ENCODE assay signal across 8 cellular contexts in genomic region chr16:56657555-56658430, GRCh38. TPM values are rescaled to one million over a fixed set of nuclear protein-coding genes. Genes with fewer than 3 reads are reported as not detected.
A peak's percentile ranks its signal among the peaks of the same experiment; 100 is the strongest.
DNase-seq lines count a peak whose midpoint lies in the region; ATAC-seq, FAIRE-seq and TF ChIP-seq lines count a peak whose summit lies in the region.

Gene MT1F (plus strand): TSS chr16:56657959. CDS start chr16:56658059, 100 bp downstream.

- TF ChIP-seq EP300 in stomach (IDR thresholded peaks at IDR 0.05), result no peak

- H3K23ac ChIP-seq in neuronal stem cell (ENCODE audit: low read depth, low read length, poor library complexity), result no peak within 1 kb of the TSS

- H3K27ac ChIP-seq in foreskin keratinocyte, result no peak within 1 kb of the TSS
- H3K27ac ChIP-seq in neuronal stem cell (replicated peaks; ENCODE audit: low read length), result no peak within 1 kb of the TSS
- peak within 1 kb of the TSS; percentile 77 to 88 (median 86) for H3K27ac ChIP-seq in stomach

- WGBS in neuronal stem cell (ENCODE audit: extremely low coverage in 2 of 2, insufficient read length in 2 of 2, insufficient replicate concordance in 1 of 2), 2 donors, result no CpG with 5 or more reads among the region's 48 CpGs
- WGBS in stomach, 5 donors, result 1 to 2% (median 2%) methylated on average over 21 to 48 of the region's 48 CpGs

- H3K14ac ChIP-seq in neuronal stem cell (ENCODE audit: low read length), result no peak within 1 kb of the TSS

- no peaks in the 10 kb centered on the region for H3K79me1 ChIP-seq in neuronal stem cell (ENCODE audit: low read depth, low read length)

- no peak for DNase-seq in BJ (ENCODE audit: low read depth)
- DNase-seq in RCC 7860 (ENCODE audit: low spot score), result peak; percentile 50
- peak; percentile 58 for DNase-seq in activated gamma-delta T cell (lab: John Stamatoyannopoulos, UW)
- peak; percentile 39 to 65 for DNase-seq in foreskin keratinocyte
- peak; percentile 43 for DNase-seq in neuronal stem cell (ENCODE audit: low spot score)
- peak; percentile 98 for DNase-seq in stomach
- no peak for DNase-seq in GM20000 (ENCODE audit: low spot score)

- H2AK5ac ChIP-seq in neuronal stem cell (ENCODE audit: low read depth, low read length), result no peak within 1 kb of the TSS

- no peak within 1 kb of the TSS for H2BK120ac ChIP-seq in neuronal stem cell (ENCODE audit: low read depth, low read length)

- TF ChIP-seq CTCF in BJ (IDR thresholded peaks at IDR 0.05; ENCODE audit: insufficient read depth, low read depth, low read length) (no peak), foreskin keratinocyte (conservative IDR thresholded peaks at IDR 0.05) (peak; percentile 30), stomach (IDR thresholded peaks at IDR 0.05) (no peak), GM20000 (IDR thresholded peaks at IDR 0.05; ENCODE audit: extremely low read depth, missing control alignments) (no peak)

- H3K27me3 ChIP-seq in BJ (ENCODE audit: control insufficient read depth, insufficient read depth, low read length), result peaks cover 23% of the 10 kb centered on the region
- H3K27me3 ChIP-seq in foreskin keratinocyte, result peaks cover 11% of the 10 kb centered on the region
- peaks cover 16 to 92% (median 62%) of the 10 kb centered on the region in 3 experiments for H3K27me3 ChIP-seq in neuronal stem cell (ENCODE audit: control insufficient read depth in 3 of 3, insufficient read depth in 3 of 3, low read depth in 1 of 3, low read length in 3 of 3)
- H3K27me3 ChIP-seq in stomach, result peaks cover 0 to 44% (median 3%) of the 10 kb centered on the region in 3 donors

- peak within 1 kb of the TSS; percentile 64 for H3K4me2 ChIP-seq in neuronal stem cell (ENCODE audit: insufficient read depth, low read length, poor library complexity, severe bottlenecking)

- intact Hi-C loops in stomach (cut with DNase I; ENCODE audit: low total_unique reads), result no loop called here

- no peak for FAIRE-seq in RCC 7860 (lab: Jason Lieb, UNC)

- no peak within 1 kb of the TSS for H4K8ac ChIP-seq in neuronal stem cell (ENCODE audit: low read depth, low read length)

- peaks cover 8% of the 10 kb centered on the region for H3K4me1 ChIP-seq in foreskin keratinocyte
- peaks cover 0 to 8% of the 10 kb centered on the region in 2 donors for H3K4me1 ChIP-seq in neuronal stem cell (ENCODE audit: control insufficient read depth in 2 of 2, insufficient read depth in 1 of 2, low read depth in 1 of 2, low read length in 2 of 2)
- H3K4me1 ChIP-seq in stomach, result peaks cover 9 to 26% (median 21%) of the 10 kb centered on the region in 4 donors

- no peak within 1 kb of the TSS for H2BK5ac ChIP-seq in neuronal stem cell (ENCODE audit: low read length)

- POLR2A ChIA-PET in BJ (lab: Charles Lee), result interaction anchor here (0.6 kb wide), 2 partner anchors 11 to 50 kb away, joined by 4 to 16 read pairs; no protein-coding TSS in a partner anchor

- H2AFZ ChIP-seq in neuronal stem cell (ENCODE audit: low read length), result peak within 1 kb of the TSS; percentile 85

- H3K9me3 ChIP-seq in neuronal stem cell (replicated peaks in 1 of 2; ENCODE audit: control insufficient read depth in 2 of 2, insufficient read depth in 1 of 2, low read depth in 1 of 2, low read length in 2 of 2) (peaks cover 0 to 2% of the 10 kb centered on the region in 2 donors), stomach (no peaks in the 10 kb centered on the region)

- no peaks in the 10 kb centered on the region for H3K36me3 ChIP-seq in BJ (ENCODE audit: control insufficient read depth, insufficient read depth, low read length)
- no peaks in the 10 kb centered on the region for H3K36me3 ChIP-seq in neuronal stem cell (replicated peaks in 1 of 2; ENCODE audit: control insufficient read depth in 2 of 2, insufficient read depth in 2 of 2, low read length in 2 of 2)
- no peaks in the 10 kb centered on the region for H3K36me3 ChIP-seq in stomach

- no peak within 1 kb of the TSS for H4K91ac ChIP-seq in neuronal stem cell (ENCODE audit: low read depth, low read length, poor library complexity)

- H3K4ac ChIP-seq in neuronal stem cell (ENCODE audit: low read length), result no peak within 1 kb of the TSS

- H3K18ac ChIP-seq in neuronal stem cell (ENCODE audit: low read length), result peak within 1 kb of the TSS; percentile 40

- CTCF ChIA-PET in BJ (lab: Yijun Ruan, JAX), result no interaction called here

- peak; percentile 38 for ATAC-seq in HG02798 (IDR thresholded peaks at IDR 0.05; ENCODE audit: poor library complexity, unreplicated experiment)
- peak; percentile 92 for ATAC-seq in foreskin keratinocyte

- no peak within 1 kb of the TSS for H2BK12ac ChIP-seq in neuronal stem cell (ENCODE audit: low read length)

- peak within 1 kb of the TSS; percentile 40 for H3K4me3 ChIP-seq in BJ (ENCODE audit: low read depth, low read length)
- H3K4me3 ChIP-seq in neuronal stem cell (ENCODE audit: low read length in 2 of 2), result peak within 1 kb of the TSS; percentile 35 to 67
- peak within 1 kb of the TSS; percentile 51 to 71 (median 58) for H3K4me3 ChIP-seq in stomach

- no peak within 1 kb of the TSS for H3K9ac ChIP-seq in neuronal stem cell (ENCODE audit: low read depth, low read length, poor library complexity)

- no peak within 1 kb of the TSS for H2BK15ac ChIP-seq in neuronal stem cell (ENCODE audit: low read length)

- TF ChIP-seq POLR2A in stomach (IDR thresholded peaks at IDR 0.05), result no peak

RNA-seq across cellular contexts. Expression of gene MT1F, which starts in this region (rescaled TPM):
- polyA plus RNA-seq in BJ (2011; rRNA removed), result 7.8 and 11.3 TPM in 2 replicates
- 10.8 and 11.2 TPM in 2 replicates for polyA minus RNA-seq in BJ (2011; rRNA and poly(A)+ RNA removed)
- total RNA-seq in foreskin keratinocyte, result 4.9 and 5.2 TPM in 2 replicates
- 5.1 and 8.7 TPM in 2 replicates for polyA plus RNA-seq in foreskin keratinocyte
- 1.9 TPM for polyA plus RNA-seq in neuronal stem cell (2013, experiment 1 of 2)
- 2.0 TPM for polyA plus RNA-seq in neuronal stem cell (2013, experiment 2 of 2)
- total RNA-seq in stomach, result 10 to 100 TPM in 2 of 5 donors, 1 to 10 TPM in 1, not detected in 2; 7.5 to 73.3 (median 13.3) TPM
- 100 to 1,000 TPM in 2 of 3 donors, 10 to 100 TPM in 1; 87.0 to 225 (median 161) TPM for polyA plus RNA-seq in stomach

Comparison
In these comparisons a context has a peak if more than half of its experiments do, and no peak if none do; other contexts are left out.
1. DNase-seq: peak in RCC 7860 (single experiment), activated gamma-delta T cell (single experiment), foreskin keratinocyte (2 of 2), neuronal stem cell (single experiment) and stomach (single experiment); none in BJ (single experiment) and GM20000 (single experiment).
2. H3K27ac ChIP-seq: peak in stomach (5 of 5); none in foreskin keratinocyte (single experiment) and neuronal stem cell (single experiment).
3. Peak in every context shown above with its lines, with median percentiles within 50 percentile points of each other: H3K4me3 ChIP-seq.